17 cellular contexts compared by ENCODE assay signal in genomic region chr1:203807211-203807610, GRCh38. TPM values are rescaled to one million over a fixed set of nuclear protein-coding genes. Genes with fewer than 3 reads are reported as not detected.
DNase-seq lines count a peak whose midpoint lies in the region; ATAC-seq, FAIRE-seq and TF ChIP-seq lines count a peak whose summit lies in the region.
"Had no signal": no experiment of that assay in that cellular context is flagged by ENCODE, and none has a peak within 500 bp of the region (broad histone marks: within the 10 kb centered on the region; RNA-seq: fewer than 3 reads in every experiment).

No MANE protein-coding gene starts in this region.

- H3K9ac ChIP-seq in astrocyte (ENCODE audit: low read length) = no peak overlapping the region

- ATAC-seq in left ventricle myocardium superior (peak; percentile 13), Right ventricle myocardium inferior (no peak)
- ATAC-seq in stimulated activated naive B cell treated with anti-CD40 and anti-IgM and Interleukin-4, amounts not matched to agents 10 μg/mL and 1 μg/mL and 100 μg/mL, for 72 hours (replicated peaks) = no peak
- ATAC-seq: activated CD8-positive, alpha-beta T cell treated with anti-CD3 and anti-CD28 coated beads, Interleukin-2, amount 10 ng/mL, durations not matched to agents 7 days and 5 days; naive thymus-derived CD8-positive, alpha-beta T cell; stimulated activated naive CD8-positive, alpha-beta T cell treated with anti-CD3 and anti-CD28 coated beads, Interleukin-15, Interleukin-2, amounts not matched to agents 100 U/mL and 50 U/mL, for 24 hours had no signal

- peaks cover 5% of the 10 kb centered on the region for H3K4me1 Mint-ChIP-seq in astrocyte (ENCODE audit: low read depth, unreplicated experiment)
- peaks cover 14 to 53% of the 10 kb centered on the region in 2 donors for H3K4me1 Mint-ChIP-seq in stimulated activated naive B cell treated with anti-CD40 and anti-IgM and Interleukin-4, amounts not matched to agents 10 μg/mL and 1 μg/mL and 100 μg/mL, for 72 hours

- H3K27ac Mint-ChIP-seq in astrocyte (ENCODE audit: unreplicated experiment) = peak overlapping the region; percentile 53
- no peak overlapping the region for H3K27ac Mint-ChIP-seq in stimulated activated naive B cell treated with anti-CD40 and anti-IgM and Interleukin-4, amounts not matched to agents 10 μg/mL and 1 μg/mL and 100 μg/mL, for 72 hours
- H3K27ac Mint-ChIP-seq: activated CD8-positive, alpha-beta T cell treated with anti-CD3 and anti-CD28 coated beads, Interleukin-2, amount 10 ng/mL, durations not matched to agents 7 days and 5 days had no signal

- H3K4me3 Mint-ChIP-seq in astrocyte (ENCODE audit: unreplicated experiment) = no peak overlapping the region
- H3K4me3 Mint-ChIP-seq in stimulated activated naive B cell treated with anti-CD40 and anti-IgM and Interleukin-4, amounts not matched to agents 10 μg/mL and 1 μg/mL and 100 μg/mL, for 72 hours = no peak overlapping the region
- H3K4me3 Mint-ChIP-seq: activated CD8-positive, alpha-beta T cell treated with anti-CD3 and anti-CD28 coated beads, Interleukin-2, amount 10 ng/mL, durations not matched to agents 7 days and 5 days had no signal

- H3K9me3 ChIP-seq in astrocyte (ENCODE audit: insufficient read depth, low read depth, low read length) (no peaks in the 10 kb centered on the region), BE2C (no peaks in the 10 kb centered on the region)
- H3K9me3 ChIP-seq: sigmoid colon had no signal

- H3K79me2 ChIP-seq in astrocyte (ENCODE audit: insufficient read depth, low read length) = peaks cover 93% of the 10 kb centered on the region

- no peak for FAIRE-seq in astrocyte (lab: Jason Lieb, UNC)

- DNase-seq in left ventricle myocardium superior (no peak), Right ventricle myocardium inferior (ENCODE audit: missing footprints) (no peak), astrocyte (ENCODE audit: low read depth) (peak; percentile 73), hepatic stellate cell (ENCODE audit: low spot score) (peak; percentile 26), pons (ENCODE audit: low spot score) (no peak), dermis blood vessel endothelial cell (no peak), BE2C (no peak)
- no peak for DNase-seq in stimulated activated naive B cell treated with anti-CD40 and anti-IgM and Interleukin-4, amounts not matched to agents 10 μg/mL and 1 μg/mL and 100 μg/mL, for 72 hours
- DNase-seq: activated CD8-positive, alpha-beta T cell treated with anti-CD3 and anti-CD28 coated beads, Interleukin-2, amount 10 ng/mL, durations not matched to agents 7 days and 5 days; activated gamma-delta T cell treated with Interleukin-2 at 50 U/mL for 16 hours; DMS53; naive thymus-derived CD8-positive, alpha-beta T cell; NCI-H1105 treated with DMSO at 0.1 percent for 48 hours; NCI-H226; sigmoid colon; stimulated activated naive CD8-positive, alpha-beta T cell treated with anti-CD3 and anti-CD28 coated beads, Interleukin-15, Interleukin-2, amounts not matched to agents 100 U/mL and 50 U/mL, for 24 hours had no signal

- H4K20me1 ChIP-seq in astrocyte (ENCODE audit: insufficient read depth, low read length) = peaks cover 88% of the 10 kb centered on the region

- TF ChIP-seq CTCF in astrocyte (IDR thresholded peaks at IDR 0.05; ENCODE audit: insufficient read depth, low read depth, low read length) = no peak
- TF ChIP-seq CTCF in BE2C (IDR thresholded peaks at IDR 0.05; ENCODE audit: low read depth, low read length) = no peak

- peaks cover 14% of the 10 kb centered on the region for H3K36me3 Mint-ChIP-seq in astrocyte (ENCODE audit: low read depth, unreplicated experiment)
- H3K36me3 Mint-ChIP-seq in stimulated activated naive B cell treated with anti-CD40 and anti-IgM and Interleukin-4, amounts not matched to agents 10 μg/mL and 1 μg/mL and 100 μg/mL, for 72 hours = peaks cover 36 to 49% of the 10 kb centered on the region in 2 donors

- intact Hi-C loops in left ventricle myocardium superior (cut with micrococcal nuclease) = no loop called here
- intact Hi-C loops in Right ventricle myocardium inferior (cut with DNase I) = no loop called here

- no peak overlapping the region for H2AFZ ChIP-seq in astrocyte (ENCODE audit: low read depth, low read length)

- H3K4me2 ChIP-seq in astrocyte (ENCODE audit: low read length) = no peak overlapping the region

- peak overlapping the region; percentile 53 for H3K27ac ChIP-seq in astrocyte (ENCODE audit: low read depth, low read length)

- peaks cover 20% of the 10 kb centered on the region for H3K36me3 ChIP-seq in astrocyte (ENCODE audit: insufficient read depth, low read length)
- peaks cover 62% of the 10 kb centered on the region for H3K36me3 ChIP-seq in BE2C

- no peaks in the 10 kb centered on the region for H3K9me3 Mint-ChIP-seq in astrocyte (ENCODE audit: unreplicated experiment)
- no peaks in the 10 kb centered on the region for H3K9me3 Mint-ChIP-seq in stimulated activated naive B cell treated with anti-CD40 and anti-IgM and Interleukin-4, amounts not matched to agents 10 μg/mL and 1 μg/mL and 100 μg/mL, for 72 hours
- H3K9me3 Mint-ChIP-seq: naive thymus-derived CD8-positive, alpha-beta T cell had no signal

- no peak overlapping the region for H3K4me3 ChIP-seq in astrocyte (ENCODE audit: insufficient read depth, low read depth, low read length)
- H3K4me3 ChIP-seq in BE2C (ENCODE audit: low read depth, low read length) = no peak overlapping the region
- H3K4me3 ChIP-seq: sigmoid colon had no signal

- H3K4me1 ChIP-seq in astrocyte (ENCODE audit: insufficient read depth, low read length) = peaks cover 7% of the 10 kb centered on the region
- no peaks in the 10 kb centered on the region for H3K4me1 ChIP-seq in BE2C

- H3K27me3 Mint-ChIP-seq in astrocyte (ENCODE audit: low read depth, unreplicated experiment) = no peaks in the 10 kb centered on the region
- no peaks in the 10 kb centered on the region for H3K27me3 Mint-ChIP-seq in stimulated activated naive B cell treated with anti-CD40 and anti-IgM and Interleukin-4, amounts not matched to agents 10 μg/mL and 1 μg/mL and 100 μg/mL, for 72 hours
- H3K27me3 Mint-ChIP-seq: naive thymus-derived CD8-positive, alpha-beta T cell had no signal

- no peaks in the 10 kb centered on the region for H3K27me3 ChIP-seq in astrocyte (ENCODE audit: insufficient read depth, low read length)
- H3K27me3 ChIP-seq in BE2C = no peaks in the 10 kb centered on the region
- H3K27me3 ChIP-seq: sigmoid colon had no signal

RNA-seq across cellular contexts. Expression of gene ZBED6, which starts 11.8 kb away (rescaled TPM):
- total RNA-seq in left ventricle myocardium superior (13.7 TPM), Right ventricle myocardium inferior (13.0 TPM), astrocyte (34.1 and 36.2 TPM in 2 replicates), dermis blood vessel endothelial cell (10.0 and 21.8 TPM in 2 replicates)
- polyA plus RNA-seq in BE2C (2012; ENCODE audit: insufficient read depth, insufficient read length, low read depth) = 1.9 TPM

RNA-seq across cellular contexts. Expression of gene ZC3H11A, which starts 11.8 kb away (rescaled TPM):
- 53.2 TPM for total RNA-seq in left ventricle myocardium superior
- total RNA-seq in Right ventricle myocardium inferior = 54.4 TPM
- total RNA-seq in astrocyte = 87.4 and 87.6 TPM in 2 replicates
- total RNA-seq in dermis blood vessel endothelial cell = 122 and 144 TPM in 2 replicates
- 93.4 TPM for polyA plus RNA-seq in BE2C (2012; ENCODE audit: insufficient read depth, insufficient read length, low read depth)

RNA-seq across cellular contexts. Expression of gene LAX1, which starts 42.2 kb away (rescaled TPM):
- total RNA-seq in left ventricle myocardium superior (0.37 TPM), Right ventricle myocardium inferior (0.22 TPM), astrocyte (not detected in 2 replicates), dermis blood vessel endothelial cell (0.19 TPM in 1 of 2 replicates, not detected in the other)
- polyA plus RNA-seq in BE2C (2012; ENCODE audit: insufficient read depth, insufficient read length, low read depth) = not detected
- total RNA-seq: SK-MEL-5 had no signal

RNA-seq across cellular contexts. Expression of gene SNRPE, which starts 54.2 kb away (rescaled TPM):
- 49.2 TPM for total RNA-seq in left ventricle myocardium superior
- total RNA-seq in Right ventricle myocardium inferior = 63.1 TPM
- total RNA-seq in astrocyte = 102 and 122 TPM in 2 replicates
- total RNA-seq in dermis blood vessel endothelial cell = 74.5 and 125 TPM in 2 replicates
- polyA plus RNA-seq in BE2C (2012; ENCODE audit: insufficient read depth, insufficient read length, low read depth) = 381 TPM

Comparison
In these comparisons a context has a peak if more than half of its experiments do, and no peak if none do; other contexts are left out.
1. DNase-seq: peak in astrocyte (single experiment) and hepatic stellate cell (single experiment); none in left ventricle myocardium superior (single experiment), Right ventricle myocardium inferior (single experiment), pons (single experiment), stimulated activated naive B cell treated with anti-CD40 and anti-IgM and Interleukin-4, amounts not matched to agents 10 μg/mL and 1 μg/mL and 100 μg/mL, for 72 hours (single experiment), dermis blood vessel endothelial cell (single experiment) and BE2C (single experiment).